23 cellular contexts compared by ENCODE assay signal in the genomic region with DNA sequence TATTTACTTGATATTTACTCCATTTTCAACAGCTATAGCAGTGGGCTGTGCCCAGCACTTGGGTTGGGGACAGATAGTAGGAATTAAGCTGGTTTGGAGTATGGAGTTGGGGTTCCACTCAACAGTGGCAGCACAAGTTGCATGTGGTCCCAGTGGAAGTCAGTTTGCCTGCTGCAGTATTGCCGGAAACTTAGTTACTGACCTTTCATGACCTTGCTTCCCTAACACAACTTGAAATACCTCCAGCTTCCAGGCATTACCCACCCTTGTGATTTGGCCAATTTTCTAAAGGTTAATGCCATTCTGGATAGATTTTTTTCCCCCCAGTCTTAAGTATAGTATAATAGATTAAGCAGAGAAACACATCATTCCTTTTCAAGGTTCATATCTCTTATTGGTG.
"Had no signal": no experiment of that assay in that cellular context is flagged by ENCODE, and none has a peak within 500 bp of the region (broad histone marks: within the 10 kb centered on the region; RNA-seq: fewer than 3 reads in every experiment).

No MANE protein-coding gene starts in this region.

- H3K4me3 Mint-ChIP-seq: IgD-negative memory B cell had no signal

- H3K27me3 Mint-ChIP-seq: IgD-negative memory B cell had no signal

- H3K9ac ChIP-seq: KMS-11 had no signal

- H3K9me3 Mint-ChIP-seq: IgD-negative memory B cell had no signal

- FAIRE-seq: K562, RCC 7860 had no signal

- DNase-seq: Kasumi-1, MM.1S, NCI-H1092 treated with DMSO at 0.1 percent for 48 hours, NCI-H1436, NCI-H187, NCI-H2029, NCI-H2081 treated with DMSO at 0.1 percent for 48 hours, NCI-H2171, NCI-H226, NCI-H446, NCI-H510A, NCI-H524 treated with DMSO at 0.1 percent for 48 hours, NCI-H69, NCI-H774, Right ventricle myocardium superior, RPMI8226, SIG-M5 had no signal

- H3K27ac ChIP-seq: KMS-11, SJSA1, SK-N-MC had no signal

- ATAC-seq: K562 had no signal

- H3K27me3 ChIP-seq: SJSA1 had no signal

- H3K4me3 ChIP-seq: K562, SJSA1, SK-N-MC had no signal

- H3K9me3 ChIP-seq: SJSA1 had no signal

- H3K36me3 ChIP-seq: SJSA1 had no signal

- H3K27ac Mint-ChIP-seq: IgD-negative memory B cell had no signal

- H3K4me1 ChIP-seq: SJSA1 had no signal
